12 cellular contexts compared by ENCODE assay signal in genomic region chr1:115282825-115283224, GRCh38. TPM values are rescaled to one million over a fixed set of nuclear protein-coding genes. Genes with fewer than 3 reads are reported as not detected.
DNase-seq lines count a peak whose midpoint lies in the region; ATAC-seq, FAIRE-seq and TF ChIP-seq lines count a peak whose summit lies in the region.
"Had no signal": no experiment of that assay in that cellular context is flagged by ENCODE, and none has a peak within 500 bp of the region (broad histone marks: within the 10 kb centered on the region; RNA-seq: fewer than 3 reads in every experiment).

No MANE protein-coding gene starts in this region.

- H2AFZ ChIP-seq in GM23248: no peak overlapping the region
- H2AFZ ChIP-seq: PC-9 had no signal

- ATAC-seq in sciatic nerve (peak; percentile 88), HG03521 (IDR thresholded peaks at IDR 0.05; ENCODE audit: unreplicated experiment) (no peak)

- no peak overlapping the region for H3K4me2 ChIP-seq in GM23248 (ENCODE audit: unreplicated experiment)
- H3K4me2 ChIP-seq: PC-9 had no signal

- intact Hi-C loops in ascending aorta (cut with DNase I) (loop anchor here (5.0 to 10.0 kb wide), 3 partner anchors 91 to 312 kb away; no protein-coding TSS in a partner anchor), sciatic nerve (cut with DNase I) (no loop called here)

- H3K36me3 ChIP-seq in GM23248 (ENCODE audit: low read depth): peaks cover 38% of the 10 kb centered on the region
- H3K36me3 ChIP-seq in ascending aorta: peaks cover 0 to 16% of the 10 kb centered on the region in 2 donors
- no peaks in the 10 kb centered on the region for H3K36me3 ChIP-seq in right atrium auricular region

- H4K20me1 ChIP-seq in GM23248 (ENCODE audit: insufficient read depth): no peaks in the 10 kb centered on the region

- WGBS in GM23248 (ENCODE audit: low coverage in 1 of 2, low lambda C conversion rate in 2 of 2, missing lambda C conversion rate in 2 of 2), 2 experiments: 41 to 53% methylated on average over 9 to 11 of the region's 11 CpGs

- TF ChIP-seq CTCF in ascending aorta (IDR thresholded peaks at IDR 0.05) (no peak), right atrium auricular region (IDR thresholded peaks at IDR 0.05) (no peak), GM13976 (IDR thresholded peaks at IDR 0.05; ENCODE audit: borderline replicate concordance, control extremely low read depth, extremely low read depth, insufficient read depth, missing control alignments) (no peak)

- H3F3A ChIP-seq in GM23248 (ENCODE audit: insufficient read depth): peaks cover 64% of the 10 kb centered on the region

- no peak overlapping the region for H3K4me3 ChIP-seq in GM23248
- H3K4me3 ChIP-seq in ascending aorta: peak overlapping the region; percentile 4 to 51
- peak overlapping the region in 1 of 2 donors; percentile 11 for H3K4me3 ChIP-seq in right atrium auricular region
- H3K4me3 ChIP-seq: PC-9, skin epidermis had no signal

- H3K27ac ChIP-seq in GM23248: peak overlapping the region; percentile 24; the same call in 1 of the 2 replicates
- H3K27ac ChIP-seq in ascending aorta: peak overlapping the region; percentile 91 to 95
- H3K27ac ChIP-seq in right atrium auricular region: peak overlapping the region; percentile 87 to 92
- H3K27ac ChIP-seq: HL-60, PC-9 had no signal

- H3K79me2 ChIP-seq in GM23248 (ENCODE audit: insufficient read depth): no peaks in the 10 kb centered on the region; the same call in 1 of the 2 replicates

- in situ Hi-C loops in GM23248 (cut with MboI) (no loop called here), GM13976 (cut with MboI; ENCODE audit: low sequenced_read_pairs, unreplicated experiment) (loop anchor here (25.0 kb wide), 1 partner anchor 179 kb away; no protein-coding TSS in a partner anchor)

- H3K9me2 ChIP-seq in GM23248 (ENCODE audit: insufficient read depth): no peaks in the 10 kb centered on the region

- H3K27me3 ChIP-seq in GM23248 (replicated peaks; ENCODE audit: insufficient read depth): no peaks in the 10 kb centered on the region
- no peaks in the 10 kb centered on the region for H3K27me3 ChIP-seq in ascending aorta
- no peaks in the 10 kb centered on the region for H3K27me3 ChIP-seq in right atrium auricular region

- no peak overlapping the region for H3K9ac ChIP-seq in GM23248

- DNase-seq in GM23248: peak; percentile 38
- peak; percentile 61 to 85 for DNase-seq in ascending aorta (ENCODE audit: low spot score in 2 of 2)
- peak; percentile 93 for DNase-seq in right atrium auricular region (ENCODE audit: low spot score)
- DNase-seq in sciatic nerve (ENCODE audit: low spot score): peak; percentile 81
- no peak for DNase-seq in GM13976 (ENCODE audit: low spot score)
- no peak for DNase-seq in NCI-H2196 treated with DMSO at 0.1 percent for 48 hours (lab: John Stamatoyannopoulos, UW; ENCODE audit: unreplicated experiment)
- no peak for DNase-seq in GM12892 (ENCODE audit: insufficient read length)
- DNase-seq: NCI-H345, PC-9 had no signal

- peaks cover 32% of the 10 kb centered on the region for H3K4me1 ChIP-seq in GM23248 (ENCODE audit: insufficient read depth)
- peaks cover 11 to 31% of the 10 kb centered on the region in 2 donors for H3K4me1 ChIP-seq in ascending aorta
- H3K4me1 ChIP-seq in right atrium auricular region: peaks cover 0 to 40% of the 10 kb centered on the region in 2 donors

- no peaks in the 10 kb centered on the region for H3K9me3 ChIP-seq in GM23248 (ENCODE audit: low read depth)
- no peaks in the 10 kb centered on the region for H3K9me3 ChIP-seq in ascending aorta
- peaks cover 0 to under 1% of the 10 kb centered on the region in 2 donors for H3K9me3 ChIP-seq in right atrium auricular region

- TF ChIP-seq POLR2A in GM12892 (IDR thresholded peaks at IDR 0.05; ENCODE audit: low read depth, low read length): no peak

- no peak for FAIRE-seq in GM12892 (lab: Jason Lieb, UNC)

RNA-seq across cellular contexts. Expression of gene NGF, which starts 55.2 kb away (rescaled TPM):
- total RNA-seq in GM23248 (2014; rRNA removed; shearing (Covaris generic)): 27.1 and 28.1 TPM in 2 replicates
- polyA plus RNA-seq in GM23248 (2016; fragmentation: Nextera tagmentation; extraction: Ambion mirVana): 52.9 and 55.0 TPM in 2 replicates
- 2.1 TPM for total RNA-seq in ascending aorta
- total RNA-seq in right atrium auricular region: 10 to 100 TPM in 1 of 2 donors, 1 to 10 TPM in 1; 5.1 to 12.0 TPM
- total RNA-seq in sciatic nerve: 5.6 TPM
- not detected for polyA plus RNA-seq in GM12892 (2012; ENCODE audit: missing spikeins)

Comparison
In these comparisons a context has a peak if more than half of its experiments do, and no peak if none do; other contexts are left out.
1. DNase-seq: peak in GM23248 (single experiment), ascending aorta (2 of 2), right atrium auricular region (single experiment) and sciatic nerve (single experiment); none in GM13976 (single experiment), NCI-H2196 treated with DMSO at 0.1 percent for 48 hours (single experiment) and GM12892 (single experiment).
2. H3K27ac ChIP-seq: peak in every context shown above with its lines; median percentile 93 in ascending aorta; 90 in right atrium auricular region; 24 in GM23248.